8 cellular contexts compared by ENCODE assay signal in the genomic region with DNA sequence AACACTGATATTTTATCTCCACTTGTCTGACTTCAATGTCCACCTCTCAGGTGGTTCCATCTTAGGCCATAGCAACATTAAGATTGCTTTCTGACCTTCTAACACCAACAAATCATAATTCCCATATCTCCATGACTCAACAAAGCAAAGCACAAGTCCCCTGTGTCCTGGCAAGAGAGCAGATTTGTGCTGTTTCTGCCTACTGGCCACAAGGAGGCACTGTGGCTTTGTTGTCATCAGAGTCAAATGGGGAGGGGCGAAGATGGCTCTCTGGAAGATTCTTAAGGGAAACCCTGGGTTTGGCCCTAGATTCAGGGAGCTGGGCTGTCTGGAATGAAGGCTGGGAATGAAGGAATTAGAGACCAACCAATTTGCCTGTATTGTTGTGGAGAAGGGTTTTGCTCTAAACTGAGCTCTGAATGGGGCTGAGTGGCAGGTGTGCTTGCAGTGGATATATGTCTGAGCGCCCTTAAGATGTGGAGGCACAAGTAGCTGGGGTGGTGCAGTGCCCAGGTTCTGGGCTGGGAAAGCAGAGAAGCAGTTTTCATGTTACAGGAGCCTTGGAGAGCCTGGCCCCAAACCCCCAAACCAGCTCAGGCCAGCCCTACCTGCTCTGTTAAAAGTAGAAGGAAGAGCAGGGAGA.
DNase-seq lines count a peak whose midpoint lies in the region; ATAC-seq lines count a peak whose summit lies in the region.

No MANE protein-coding gene starts in this region.

- no peak overlapping the region for H3K4me3 ChIP-seq in naive thymus-derived CD4-positive, alpha-beta T cell (ENCODE audit: low read length)

- no peaks in the 10 kb centered on the region for H3K36me3 ChIP-seq in naive thymus-derived CD4-positive, alpha-beta T cell (ENCODE audit: control insufficient read depth in 2 of 3, insufficient read depth in 3 of 3, low read length in 3 of 3)

- CTCF ChIA-PET in naive thymus-derived CD4-positive, alpha-beta T cell (lab: Charles Lee): interaction anchor here (0.6 to 1.6 kb wide), 13 partner anchors 11 to 465 kb away, joined by 3 to 6 read pairs (median 3); no protein-coding TSS in a partner anchor

- peaks cover 0 to 3% of the 10 kb centered on the region in 2 donors for H3K4me1 ChIP-seq in naive thymus-derived CD4-positive, alpha-beta T cell (ENCODE audit: control insufficient read depth in 2 of 2, insufficient read depth in 2 of 2, low read length in 2 of 2)

- intact Hi-C loops in naive thymus-derived CD4-positive, alpha-beta T cell (cut with micrococcal nuclease): loop anchor here (1.0 to 10.0 kb wide), 5 partner anchors 22 to 592 kb away; no protein-coding TSS in a partner anchor

- H3K27ac Mint-ChIP-seq in naive thymus-derived CD4-positive, alpha-beta T cell: peak overlapping the region in 3 of 9 donors; percentile 3 to 69 (median 6)

- H3K36me3 Mint-ChIP-seq in naive thymus-derived CD4-positive, alpha-beta T cell: no peaks in the 10 kb centered on the region

- peaks cover 0 to 2% (median 0%) of the 10 kb centered on the region in 11 donors for H3K9me3 Mint-ChIP-seq in naive thymus-derived CD4-positive, alpha-beta T cell

- H3K27me3 ChIP-seq in naive thymus-derived CD4-positive, alpha-beta T cell (ENCODE audit: control insufficient read depth in 2 of 2, insufficient read depth in 2 of 2, low read length in 2 of 2): no peaks in the 10 kb centered on the region

- H3K4me3 Mint-ChIP-seq in naive thymus-derived CD4-positive, alpha-beta T cell: peak overlapping the region in 6 of 10 donors; percentile 8 to 56 (median 26)

- ATAC-seq in GM19351 (IDR thresholded peaks at IDR 0.05; ENCODE audit: unreplicated experiment) (peak; percentile 96), HG03342 (IDR thresholded peaks at IDR 0.05; ENCODE audit: unreplicated experiment) (peak; percentile 94)
- ATAC-seq in naive thymus-derived CD4-positive, alpha-beta T cell: peak; percentile 88

- peak; percentile 72 for DNase-seq in EH (ENCODE audit: low read depth)
- DNase-seq in SK-N-DZ (ENCODE audit: low spot score): peak; percentile 61
- peak; percentile 20 for DNase-seq in dedifferentiated amniotic fluid mesenchymal stem cell (ENCODE audit: extremely low spot score)
- DNase-seq in naive thymus-derived CD4-positive, alpha-beta T cell: peak in 8 of 9 donors; percentile 19 to 58 (median 38)
- DNase-seq in NK-92 treated with Interleukin-12 subunit alpha and Interleukin-12 subunit beta, amount 100 ng/mL, for 24 hours (lab: John Stamatoyannopoulos, UW): no peak
- DNase-seq in activated CD8-positive, alpha-beta memory T cell treated with anti-CD3 and anti-CD28 coated beads, Interleukin-2, amount 50 U/mL, for 48 hours: no peak

- no peaks in the 10 kb centered on the region for H3K9me3 ChIP-seq in naive thymus-derived CD4-positive, alpha-beta T cell (ENCODE audit: control insufficient read depth in 2 of 3, low read length in 3 of 3)

- peaks cover 0 to 19% (median 0%) of the 10 kb centered on the region in 5 donors for H3K27me3 Mint-ChIP-seq in naive thymus-derived CD4-positive, alpha-beta T cell

- POLR2A ChIA-PET in naive thymus-derived CD4-positive, alpha-beta T cell (lab: Charles Lee): interaction anchor here (0.9 to 1.1 kb wide), 2 partner anchors 396 to 398 kb away, joined by 3 read pairs; no protein-coding TSS in a partner anchor

- peaks cover 4 to 7% (median 6%) of the 10 kb centered on the region in 7 donors for H3K4me1 Mint-ChIP-seq in naive thymus-derived CD4-positive, alpha-beta T cell

- H3K27ac ChIP-seq in naive thymus-derived CD4-positive, alpha-beta T cell (ENCODE audit: low read depth, low read length): no peak overlapping the region

Comparison
In these comparisons a context has a peak if more than half of its experiments do, and no peak if none do; other contexts are left out.
1. DNase-seq: peak in EH (single experiment), SK-N-DZ (single experiment), dedifferentiated amniotic fluid mesenchymal stem cell (single experiment) and naive thymus-derived CD4-positive, alpha-beta T cell (8 of 9); none in NK-92 treated with Interleukin-12 subunit alpha and Interleukin-12 subunit beta, amount 100 ng/mL, for 24 hours (single experiment) and activated CD8-positive, alpha-beta memory T cell treated with anti-CD3 and anti-CD28 coated beads, Interleukin-2, amount 50 U/mL, for 48 hours (single experiment).
2. Peak in every context shown above with its lines, with median percentiles within 50 percentile points of each other: ATAC-seq.